Comparison of ENCODE assay signal across 8 cellular contexts in genomic region chr2:74958277-74959105, GRCh38. TPM values are rescaled to one million over a fixed set of nuclear protein-coding genes. Genes with fewer than 3 reads are reported as not detected.
DNase-seq lines count a peak whose midpoint lies in the region; ATAC-seq and TF ChIP-seq lines count a peak whose summit lies in the region.

TSS of gene POLE4 (plus strand) at chr2:74958643. CDS start at chr2:74958680, 37 bp downstream.

- H3K4me1 Mint-ChIP-seq in CD4-positive, CD25-positive, alpha-beta regulatory T cell: peaks cover 32 to 77% (median 52%) of the 10 kb centered on the region in 4 donors
- H3K4me1 Mint-ChIP-seq in activated CD4-positive, alpha-beta memory T cell treated with anti-CD3 and anti-CD28 coated beads for 36 hours (ENCODE audit: low read depth): peaks cover 64% of the 10 kb centered on the region

- intact Hi-C loops in activated CD4-positive, alpha-beta memory T cell treated with anti-CD3 and anti-CD28 coated beads for 36 hours (cut with micrococcal nuclease): loop anchor here (2.0 to 10.0 kb wide), 3 partner anchors 124 to 752 kb away; partner anchors contain the start of genes GCFC2, HK2 and MRPL19
- intact Hi-C loops in dorsolateral prefrontal cortex (cut with DNase I) (loop anchor here in 1 of 2 donors (2.0 to 10.0 kb wide), 3 partner anchors 74 to 676 kb away; partner anchors contain the start of gene SEMA4F), right lobe of liver (cut with DNase I) (no loop called here)

- no peaks in the 10 kb centered on the region for H3K27me3 ChIP-seq in CD4-positive, CD25-positive, alpha-beta regulatory T cell (ENCODE audit: control insufficient read depth, insufficient read depth, low read length)
- H3K27me3 ChIP-seq in dorsolateral prefrontal cortex: no peaks in the 10 kb centered on the region
- H3K27me3 ChIP-seq in right lobe of liver: no peaks in the 10 kb centered on the region

- no peaks in the 10 kb centered on the region for H3K27me3 Mint-ChIP-seq in CD4-positive, CD25-positive, alpha-beta regulatory T cell
- no peaks in the 10 kb centered on the region for H3K27me3 Mint-ChIP-seq in activated CD4-positive, alpha-beta memory T cell treated with anti-CD3 and anti-CD28 coated beads for 36 hours

- H3K4me3 ChIP-seq in CD4-positive, CD25-positive, alpha-beta regulatory T cell (ENCODE audit: low read depth, low read length): peak within 1 kb of the TSS; percentile 80
- H3K4me3 ChIP-seq in dorsolateral prefrontal cortex: peak within 1 kb of the TSS; percentile 52 to 84 (median 72)
- H3K4me3 ChIP-seq in right lobe of liver: peak within 1 kb of the TSS; percentile 75 to 96 (median 87)

- peak within 1 kb of the TSS; percentile 88 for H3K27ac ChIP-seq in CD4-positive, CD25-positive, alpha-beta regulatory T cell (ENCODE audit: insufficient read depth, low read length, poor library complexity, severe bottlenecking)
- H3K27ac ChIP-seq in dorsolateral prefrontal cortex (peak within 1 kb of the TSS; percentile 59 to 97 (median 91)), right lobe of liver (peak within 1 kb of the TSS; percentile 74 to 91 (median 87))

- no peaks in the 10 kb centered on the region for H3K9me3 Mint-ChIP-seq in CD4-positive, CD25-positive, alpha-beta regulatory T cell
- no peaks in the 10 kb centered on the region for H3K9me3 Mint-ChIP-seq in activated CD4-positive, alpha-beta memory T cell treated with anti-CD3 and anti-CD28 coated beads for 36 hours

- TF ChIP-seq POLR2A in right lobe of liver (IDR thresholded peaks at IDR 0.05): peak; percentile 95

- 1% methylated on average over 24 of the region's 80 CpGs for WGBS in right lobe of liver (ENCODE audit: insufficient coverage, low coverage, low lambda C conversion rate, missing lambda C conversion rate)

- H3K27ac Mint-ChIP-seq in CD4-positive, CD25-positive, alpha-beta regulatory T cell: peak within 1 kb of the TSS; percentile 85 to 95 (median 90)
- peak within 1 kb of the TSS; percentile 87 for H3K27ac Mint-ChIP-seq in activated CD4-positive, alpha-beta memory T cell treated with anti-CD3 and anti-CD28 coated beads for 36 hours

- no peaks in the 10 kb centered on the region for H3K36me3 ChIP-seq in CD4-positive, CD25-positive, alpha-beta regulatory T cell (ENCODE audit: control insufficient read depth, insufficient read depth, low read length)
- H3K36me3 ChIP-seq in right lobe of liver: no peaks in the 10 kb centered on the region

- CTCF ChIA-PET in activated CD4-positive, alpha-beta memory T cell treated with anti-CD3 and anti-CD28 coated beads for 36 hours (lab: Charles Lee): no interaction called here

- ATAC-seq in CD4-positive, CD25-positive, alpha-beta regulatory T cell (ENCODE audit: low read depth in 2 of 2): peak; percentile 90 to 91
- ATAC-seq in GM19438 (IDR thresholded peaks at IDR 0.05; ENCODE audit: low read depth, unreplicated experiment) (peak; percentile 91), HG03571 (IDR thresholded peaks at IDR 0.05; ENCODE audit: unreplicated experiment) (peak; percentile 91), right lobe of liver (peak; percentile 98 to 99 (median 98))

- H3K36me3 Mint-ChIP-seq in CD4-positive, CD25-positive, alpha-beta regulatory T cell: peaks cover 37% of the 10 kb centered on the region
- peaks cover 35% of the 10 kb centered on the region for H3K36me3 Mint-ChIP-seq in activated CD4-positive, alpha-beta memory T cell treated with anti-CD3 and anti-CD28 coated beads for 36 hours

- TF ChIP-seq CTCF in dorsolateral prefrontal cortex (IDR thresholded peaks at IDR 0.05 in 54 of 56, conservative IDR thresholded peaks at IDR 0.05 in 2 of 56; ENCODE audit: low read depth in 1 of 56, partially characterized antibody in 56 of 56) (peak in 26 of 56 donors; percentile 6 to 57 (median 28)), right lobe of liver (IDR thresholded peaks at IDR 0.05) (peak in 3 of 4 donors; percentile 15 to 29 (median 15))

- H3K9me3 ChIP-seq in CD4-positive, CD25-positive, alpha-beta regulatory T cell (ENCODE audit: control insufficient read depth in 2 of 2, low read length in 2 of 2): no peaks in the 10 kb centered on the region
- H3K9me3 ChIP-seq in right lobe of liver: no peaks in the 10 kb centered on the region

- H3K4me1 ChIP-seq in CD4-positive, CD25-positive, alpha-beta regulatory T cell (ENCODE audit: control insufficient read depth, insufficient read depth, low read length, poor library complexity, severe bottlenecking): peaks cover 18% of the 10 kb centered on the region
- H3K4me1 ChIP-seq in right lobe of liver: peaks cover 0 to 5% (median 2%) of the 10 kb centered on the region in 4 donors

- H3K4me3 Mint-ChIP-seq in CD4-positive, CD25-positive, alpha-beta regulatory T cell: peak within 1 kb of the TSS; percentile 85 to 94 (median 90)
- peak within 1 kb of the TSS; percentile 79 for H3K4me3 Mint-ChIP-seq in activated CD4-positive, alpha-beta memory T cell treated with anti-CD3 and anti-CD28 coated beads for 36 hours

- POLR2A ChIA-PET in activated CD4-positive, alpha-beta memory T cell treated with anti-CD3 and anti-CD28 coated beads for 36 hours (lab: Charles Lee): no interaction called here

- peak; percentile 88 to 95 (median 95) for DNase-seq in CD4-positive, CD25-positive, alpha-beta regulatory T cell
- DNase-seq in NCI-H82 treated with DMSO at 0.1 percent for 48 hours (lab: John Stamatoyannopoulos, UW; ENCODE audit: unreplicated experiment): peak; percentile 57
- DNase-seq in activated CD4-positive, alpha-beta memory T cell treated with anti-CD3 and anti-CD28 coated beads for 36 hours: peak; percentile 97
- DNase-seq in dorsolateral prefrontal cortex: peak; percentile 80 to 92 (median 88)
- DNase-seq in right lobe of liver: peak; percentile 95 to 96 (median 95)
- peak; percentile 92 for DNase-seq in stimulated activated CD4-positive, alpha-beta T cell treated with anti-CD3 and anti-CD28 coated beads, Interleukin-4, amount 100 ng/mL, for 24 hours

RNA-seq across cellular contexts. Expression of gene POLE4, which starts in this region (rescaled TPM):
- total RNA-seq in CD4-positive, CD25-positive, alpha-beta regulatory T cell: 42.3 TPM
- 100 to 1,000 TPM; 119 to 157 (median 134) TPM for polyA plus RNA-seq in CD4-positive, CD25-positive, alpha-beta regulatory T cell
- 10 to 100 TPM; 54.6 to 58.0 TPM for total RNA-seq in activated CD4-positive, alpha-beta memory T cell treated with anti-CD3 and anti-CD28 coated beads for 36 hours
- total RNA-seq in dorsolateral prefrontal cortex: 10 to 100 TPM; 27.8 to 68.1 (median 45.1) TPM
- total RNA-seq in right lobe of liver: 10 to 100 TPM in 5 of 6 experiments, 1 to 10 TPM in 1; 9.8 to 31.4 (median 25.7) TPM

Comparison
In these comparisons a context has a peak if more than half of its experiments do, and no peak if none do; other contexts are left out.
1. Peak in every context shown above with its lines: DNase-seq, ATAC-seq, H3K4me3 ChIP-seq and H3K27ac ChIP-seq.